ENCODE assay signal across 8 cellular contexts in the genomic region with DNA sequence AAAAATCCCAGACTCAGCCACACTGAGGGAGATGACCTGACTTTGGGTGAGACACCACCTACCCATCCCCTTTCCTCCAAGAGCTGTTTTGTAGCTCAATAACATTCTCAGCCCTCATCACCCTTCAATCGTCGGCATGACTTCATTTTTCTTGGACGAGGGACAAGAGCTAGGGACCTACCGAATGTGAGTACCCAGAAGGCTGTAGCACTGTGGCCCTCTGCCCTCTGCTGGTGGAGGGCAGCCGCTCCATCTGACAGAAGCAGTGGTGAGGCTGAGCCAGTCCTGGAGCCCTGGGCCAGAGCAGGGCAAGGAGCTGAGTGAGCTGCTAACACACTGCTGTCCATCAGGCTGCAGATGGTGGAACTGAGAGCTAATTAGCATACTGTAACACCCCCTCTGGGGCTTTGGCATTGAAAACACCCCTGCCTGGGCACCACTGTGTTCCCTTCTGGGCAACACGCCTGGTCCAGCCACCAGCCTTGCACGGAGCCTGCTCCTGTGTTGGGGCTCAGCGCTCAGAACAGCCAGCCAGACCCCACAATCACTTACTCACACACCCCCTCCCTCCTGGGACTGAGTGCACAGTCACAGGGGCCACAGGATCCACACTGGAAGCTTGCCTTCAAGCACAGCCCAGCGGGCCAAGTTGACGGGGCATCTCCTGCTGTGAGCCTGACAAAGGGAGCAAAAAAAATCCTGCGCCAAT. TPM values are rescaled to one million over a fixed set of nuclear protein-coding genes. Genes with fewer than 3 reads are reported as not detected.
DNase-seq lines count a peak whose midpoint lies in the region; ATAC-seq and TF ChIP-seq lines count a peak whose summit lies in the region.

No MANE protein-coding gene starts in this region.

- CTCF ChIA-PET in CD4-positive, alpha-beta memory T cell (lab: Charles Lee; ENCODE audit: partially characterized antibody), result interaction anchor here (1.6 kb wide), 1 partner anchor 274 kb away, joined by 5 read pairs; no protein-coding TSS in a partner anchor

- H3K4me2 ChIP-seq in OCI-LY1 (ENCODE audit: low read length), result no peak overlapping the region
- no peak overlapping the region for H3K4me2 ChIP-seq in osteoblast (ENCODE audit: insufficient read depth, low read length)

- peaks cover 0 to 13% (median 0%) of the 10 kb centered on the region in 12 donors for H3K4me1 ChIP-seq in heart left ventricle
- no peaks in the 10 kb centered on the region for H3K4me1 ChIP-seq in right atrium auricular region
- peaks cover 3% of the 10 kb centered on the region for H3K4me1 ChIP-seq in OCI-LY1 (ENCODE audit: insufficient read depth, low read length, severe bottlenecking)
- H3K4me1 ChIP-seq in colonic mucosa, result no peaks in the 10 kb centered on the region
- H3K4me1 ChIP-seq in osteoblast (ENCODE audit: insufficient read depth, low read length), result no peaks in the 10 kb centered on the region
- peaks cover 5% of the 10 kb centered on the region for H3K4me1 ChIP-seq in CD4-positive, alpha-beta memory T cell (ENCODE audit: insufficient read depth, low read length)

- peaks cover 0 to 1% (median 0%) of the 10 kb centered on the region in 8 donors for H3K9me3 Mint-ChIP-seq in CD4-positive, alpha-beta memory T cell

- POLR2A ChIA-PET in CD4-positive, alpha-beta memory T cell (lab: Charles Lee; ENCODE audit: partially characterized antibody), result no interaction called here

- ATAC-seq in heart left ventricle, result peak in 3 of 4 donors; percentile 54 to 71 (median 57)
- no peak for ATAC-seq in GM19452 (IDR thresholded peaks at IDR 0.05; ENCODE audit: unreplicated experiment)

- DNase-seq in heart left ventricle (no peak), right atrium auricular region (ENCODE audit: low spot score) (no peak), colonic mucosa (peak; percentile 35), osteoblast (ENCODE audit: insufficient read length, low spot score, missing footprints) (peak; percentile 97), NCI-H345 treated with DMSO at 0.1 percent for 48 hours (lab: John Stamatoyannopoulos, UW; ENCODE audit: unreplicated experiment) (no peak)
- no peak for DNase-seq in CD4-positive, alpha-beta memory T cell

- H3K4me3 ChIP-seq in heart left ventricle (no peak overlapping the region), right atrium auricular region (no peak overlapping the region), OCI-LY1 (ENCODE audit: low read depth, low read length, poor library complexity, severe bottlenecking) (no peak overlapping the region), colonic mucosa (no peak overlapping the region), osteoblast (ENCODE audit: insufficient read depth, low read length) (no peak overlapping the region)
- H3K4me3 ChIP-seq in CD4-positive, alpha-beta memory T cell (ENCODE audit: low read length in 2 of 2), result no peak overlapping the region

- 68 to 75% (median 71%) methylated on average over 10 to 11 of the region's 11 CpGs for WGBS in heart left ventricle, 4 donors

- TF ChIP-seq POLR2A in heart left ventricle (IDR thresholded peaks at IDR 0.05), result no peak

- H3K36me3 ChIP-seq in heart left ventricle, result no peaks in the 10 kb centered on the region
- no peaks in the 10 kb centered on the region for H3K36me3 ChIP-seq in right atrium auricular region
- no peaks in the 10 kb centered on the region for H3K36me3 ChIP-seq in OCI-LY1 (ENCODE audit: insufficient read depth, low read length)
- no peaks in the 10 kb centered on the region for H3K36me3 ChIP-seq in colonic mucosa
- no peaks in the 10 kb centered on the region for H3K36me3 ChIP-seq in osteoblast (ENCODE audit: insufficient read depth, low read length)
- H3K36me3 ChIP-seq in CD4-positive, alpha-beta memory T cell (ENCODE audit: insufficient read depth, low read length), result no peaks in the 10 kb centered on the region

- no peak overlapping the region for H3K27ac Mint-ChIP-seq in CD4-positive, alpha-beta memory T cell

- TF ChIP-seq CTCF in heart left ventricle (IDR thresholded peaks at IDR 0.05) (peak in 10 of 12 donors; percentile 10 to 47 (median 24)), right atrium auricular region (IDR thresholded peaks at IDR 0.05) (peak in 1 of 2 donors; percentile 39), OCI-LY1 (IDR thresholded peaks at IDR 0.05; ENCODE audit: low read length) (peak; percentile 31; the same call in 1 of the 2 replicates), colonic mucosa (IDR thresholded peaks at IDR 0.05) (peak; percentile 39), osteoblast (IDR thresholded peaks at IDR 0.05; ENCODE audit: extremely low read depth, low read depth, low read length) (peak; percentile 74)

- no peaks in the 10 kb centered on the region for H3K9me2 ChIP-seq in OCI-LY1 (ENCODE audit: low read depth, low read length)

- H3K27ac ChIP-seq in heart left ventricle (no peak overlapping the region), right atrium auricular region (no peak overlapping the region), OCI-LY1 (ENCODE audit: low read depth, low read length, poor library complexity, severe bottlenecking) (no peak overlapping the region), colonic mucosa (no peak overlapping the region), osteoblast (ENCODE audit: low read depth, low read length) (no peak overlapping the region)
- H3K27ac ChIP-seq in CD4-positive, alpha-beta memory T cell (ENCODE audit: low read depth, low read length), result no peak overlapping the region

- no peaks in the 10 kb centered on the region for H3K36me3 Mint-ChIP-seq in CD4-positive, alpha-beta memory T cell

- peaks cover 12 to 16% of the 10 kb centered on the region in 2 donors for H3K27me3 Mint-ChIP-seq in CD4-positive, alpha-beta memory T cell

- H3K79me2 ChIP-seq in OCI-LY1 (ENCODE audit: insufficient read depth, low read length) (no peaks in the 10 kb centered on the region), osteoblast (ENCODE audit: insufficient read depth, low read length) (no peaks in the 10 kb centered on the region)

- peaks cover 0 to 11% (median 0%) of the 10 kb centered on the region in 9 donors for H3K27me3 ChIP-seq in heart left ventricle
- no peaks in the 10 kb centered on the region for H3K27me3 ChIP-seq in right atrium auricular region
- H3K27me3 ChIP-seq in OCI-LY1 (ENCODE audit: insufficient read depth, low read length), result no peaks in the 10 kb centered on the region
- H3K27me3 ChIP-seq in colonic mucosa, result no peaks in the 10 kb centered on the region
- peaks cover 25% of the 10 kb centered on the region for H3K27me3 ChIP-seq in osteoblast (ENCODE audit: insufficient read depth, low read length)
- no peaks in the 10 kb centered on the region for H3K27me3 ChIP-seq in CD4-positive, alpha-beta memory T cell (ENCODE audit: insufficient read depth, low read length)

- H3K9me3 ChIP-seq in heart left ventricle, result no peaks in the 10 kb centered on the region
- H3K9me3 ChIP-seq in right atrium auricular region, result no peaks in the 10 kb centered on the region
- no peaks in the 10 kb centered on the region for H3K9me3 ChIP-seq in OCI-LY1 (ENCODE audit: low read length)
- H3K9me3 ChIP-seq in colonic mucosa, result no peaks in the 10 kb centered on the region
- no peaks in the 10 kb centered on the region for H3K9me3 ChIP-seq in osteoblast (ENCODE audit: low read depth, low read length)
- H3K9me3 ChIP-seq in CD4-positive, alpha-beta memory T cell (ENCODE audit: control insufficient read depth in 1 of 2, low read length in 2 of 2), result no peaks in the 10 kb centered on the region

- no peak overlapping the region for H2AFZ ChIP-seq in OCI-LY1 (ENCODE audit: low read length)
- H2AFZ ChIP-seq in osteoblast (ENCODE audit: low read length), result no peak overlapping the region

- intact Hi-C loops in heart left ventricle (cut with DNase I), result loop anchor here in 1 of 10 donors (10.0 kb wide), 1 partner anchor 106 kb away; no protein-coding TSS in a partner anchor
- intact Hi-C loops in colonic mucosa (cut with DNase I), result loop anchor here (2.0 kb wide), 1 partner anchor 120 kb away; no protein-coding TSS in a partner anchor
- intact Hi-C loops in CD4-positive, alpha-beta memory T cell (cut with micrococcal nuclease), result no loop called here

- H3K9ac ChIP-seq in OCI-LY1 (ENCODE audit: low read length) (no peak overlapping the region), colonic mucosa (ENCODE audit: low read depth in 2 of 2, low read length in 2 of 2) (no peak overlapping the region)

- H4K20me1 ChIP-seq in OCI-LY1 (ENCODE audit: insufficient read depth, low read length) (no peaks in the 10 kb centered on the region), osteoblast (ENCODE audit: insufficient read depth, low read length) (no peaks in the 10 kb centered on the region)

- H3K4me1 Mint-ChIP-seq in CD4-positive, alpha-beta memory T cell, result peaks cover 7 to 13% (median 8%) of the 10 kb centered on the region in 4 donors

- no peak overlapping the region for H3K4me3 Mint-ChIP-seq in CD4-positive, alpha-beta memory T cell

- H3F3A ChIP-seq in OCI-LY1 (ENCODE audit: insufficient read depth, low read length), result no peaks in the 10 kb centered on the region

RNA-seq across cellular contexts. Expression of gene ALPL, which starts 18.3 kb away (rescaled TPM):
- total RNA-seq in heart left ventricle, result 10 to 100 TPM in 7 of 9 donors, 1 to 10 TPM in 2; 6.3 to 45.8 (median 12.3) TPM
- 10 to 100 TPM in 1 of 2 donors, 1 to 10 TPM in 1; 8.7 to 17.8 TPM for polyA plus RNA-seq in heart left ventricle
- total RNA-seq in right atrium auricular region, result 10 to 100 TPM; 16.2 to 50.3 TPM
- 1 to 10 TPM; 1.6 to 1.7 TPM for total RNA-seq in colonic mucosa
- 7.1 and 8.0 TPM in 2 replicates for total RNA-seq in osteoblast
- not detected for total RNA-seq in CD4-positive, alpha-beta memory T cell
- polyA plus RNA-seq in CD4-positive, alpha-beta memory T cell, result not detected

RNA-seq across cellular contexts. Expression of gene NBPF3, which starts 51.0 kb away (rescaled TPM):
- total RNA-seq in heart left ventricle (1 to 10 TPM; 1.6 to 7.3 (median 4.1) TPM), right atrium auricular region (1 to 10 TPM; 4.8 to 8.1 TPM), colonic mucosa (1 to 10 TPM; 4.7 to 8.0 TPM), osteoblast (12.4 and 24.6 TPM in 2 replicates)
- polyA plus RNA-seq in heart left ventricle, result 1 to 10 TPM; 1.1 to 1.4 TPM
- total RNA-seq in CD4-positive, alpha-beta memory T cell, result 10 to 100 TPM; 14.3 TPM
- polyA plus RNA-seq in CD4-positive, alpha-beta memory T cell, result 1 to 10 TPM; 4.2 to 6.3 TPM

Comparison
In these comparisons a context has a peak if more than half of its experiments do, and no peak if none do; other contexts are left out.
1. DNase-seq: peak in colonic mucosa (single experiment) and osteoblast (single experiment); none in heart left ventricle (0 of 5), right atrium auricular region (single experiment), NCI-H345 treated with DMSO at 0.1 percent for 48 hours (single experiment) and CD4-positive, alpha-beta memory T cell (0 of 5).